In the genomic region with DNA sequence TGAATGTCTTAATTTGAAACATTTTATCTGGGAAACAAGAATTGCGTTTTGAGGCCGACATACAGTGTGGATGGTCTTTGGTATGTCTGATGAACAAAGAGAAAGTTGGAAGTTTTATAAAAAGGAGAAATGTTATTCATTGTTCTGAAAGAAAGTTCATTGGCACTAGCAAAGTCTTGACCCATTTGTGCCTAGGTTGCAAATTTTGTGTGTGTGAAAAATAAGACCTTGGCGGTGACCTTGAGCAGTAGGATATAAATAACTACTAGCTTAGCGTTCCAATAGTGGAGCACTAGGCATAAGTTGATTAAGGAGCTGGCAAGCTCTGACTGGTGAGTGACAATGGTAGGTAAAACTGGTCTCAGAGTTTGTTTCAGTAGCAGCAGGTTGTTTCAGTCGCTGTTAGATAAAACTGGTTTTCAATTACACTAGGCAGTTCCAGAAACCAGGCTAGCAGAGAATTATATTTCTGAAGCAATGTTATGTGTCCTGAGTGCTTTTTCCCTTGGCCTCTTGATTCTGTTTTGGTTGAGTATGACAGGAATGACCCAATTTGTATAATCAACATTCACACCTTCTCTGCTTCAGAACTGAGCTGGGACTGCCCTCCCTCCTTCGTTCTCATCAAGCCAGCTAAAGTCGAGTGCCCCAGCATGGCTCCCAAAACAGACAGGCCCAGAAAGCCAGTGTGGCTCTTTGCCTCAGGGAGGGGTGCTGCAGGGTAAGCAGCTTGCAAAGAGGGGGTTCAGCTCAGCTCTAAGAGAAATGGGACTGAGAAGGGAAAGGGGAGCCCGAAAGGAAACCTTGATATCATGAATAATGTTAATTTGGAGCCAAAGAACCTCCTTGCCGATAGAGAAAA, we compare ENCODE assay signal across 23 cellular contexts.
"Had no signal": no experiment of that assay in that cellular context is flagged by ENCODE, and none has a peak within 500 bp of the region (broad histone marks: within the 10 kb centered on the region; RNA-seq: fewer than 3 reads in every experiment).

No MANE protein-coding gene starts in this region.

- DNase-seq: cortex of kidney; dorsolateral prefrontal cortex; effector CD8-positive, alpha-beta T cell; foreskin melanocyte; head of caudate nucleus; hypothalamus; kidney glomerular epithelial cell; lower lobe of right lung; naive B cell; nephron progenitor cell; posterior cingulate gyrus; spleen; stimulated activated CD4-positive, alpha-beta T cell treated with anti-CD3 and anti-CD28 coated beads, Interleukin-15, amount 100 ng/mL, for 24 hours; stimulated activated CD4-positive, alpha-beta T cell treated with anti-CD3 and anti-CD28 coated beads, Interleukin-1b, Interleukin-23, amount 100 ng/mL, for 48 hours; stimulated activated CD4-positive, alpha-beta T cell treated with anti-CD3 and anti-CD28 coated beads, Interleukin-4, amount 100 ng/mL, for 24 hours; stimulated activated naive CD8-positive, alpha-beta T cell treated with anti-CD3 and anti-CD28 coated beads, Interleukin-15, amount 100 ng/mL, for 72 hours; transverse colon had no signal

- H3K27me3 Mint-ChIP-seq: central memory CD8-positive, alpha-beta T cell; stimulated activated memory B cell treated with anti-CD40 and anti-IgM and Interleukin-4, amounts not matched to agents 10 μg/mL and 1 μg/mL and 100 μg/mL, for 72 hours; stimulated activated naive CD8-positive, alpha-beta T cell treated with anti-CD3 and anti-CD28 coated beads, Interleukin-15, amount 100 ng/mL, for 72 hours had no signal

- ATAC-seq: left lobe of liver; lower lobe of right lung; stimulated activated memory B cell treated with anti-CD40 and anti-IgM and Interleukin-4, amounts not matched to agents 10 μg/mL and 1 μg/mL and 100 μg/mL, for 72 hours; stimulated activated naive CD8-positive, alpha-beta T cell treated with anti-CD3 and anti-CD28 coated beads, Interleukin-15, amount 100 ng/mL, for 72 hours had no signal

- H3K4me1 ChIP-seq: lower lobe of right lung, spleen, transverse colon had no signal

- H3K27me3 ChIP-seq: dorsolateral prefrontal cortex, transverse colon had no signal

- H3K9me3 Mint-ChIP-seq: nephron progenitor cell; stimulated activated naive CD8-positive, alpha-beta T cell treated with anti-CD3 and anti-CD28 coated beads, Interleukin-15, amount 100 ng/mL, for 72 hours had no signal

- H3K4me1 Mint-ChIP-seq: central memory CD8-positive, alpha-beta T cell; memory B cell; naive B cell; stimulated activated memory B cell treated with anti-CD40 and anti-IgM and Interleukin-4, amounts not matched to agents 10 μg/mL and 1 μg/mL and 100 μg/mL, for 72 hours; stimulated activated naive CD8-positive, alpha-beta T cell treated with anti-CD3 and anti-CD28 coated beads, Interleukin-15, amount 100 ng/mL, for 72 hours had no signal

- H3K27ac ChIP-seq: dorsolateral prefrontal cortex, lower lobe of right lung, spleen, thoracic aorta, transverse colon had no signal

- H3K4me3 Mint-ChIP-seq: central memory CD8-positive, alpha-beta T cell; memory B cell; naive B cell; nephron progenitor cell; stimulated activated memory B cell treated with anti-CD40 and anti-IgM and Interleukin-4, amounts not matched to agents 10 μg/mL and 1 μg/mL and 100 μg/mL, for 72 hours; stimulated activated naive CD8-positive, alpha-beta T cell treated with anti-CD3 and anti-CD28 coated beads, Interleukin-15, amount 100 ng/mL, for 72 hours had no signal

- H3K36me3 Mint-ChIP-seq: memory B cell; naive B cell; stimulated activated memory B cell treated with anti-CD40 and anti-IgM and Interleukin-4, amounts not matched to agents 10 μg/mL and 1 μg/mL and 100 μg/mL, for 72 hours had no signal

- H3K9me3 ChIP-seq: lower lobe of right lung, spleen, thoracic aorta, transverse colon had no signal

- H3K27ac Mint-ChIP-seq: memory B cell; naive B cell; nephron progenitor cell; stimulated activated memory B cell treated with anti-CD40 and anti-IgM and Interleukin-4, amounts not matched to agents 10 μg/mL and 1 μg/mL and 100 μg/mL, for 72 hours; stimulated activated naive CD8-positive, alpha-beta T cell treated with anti-CD3 and anti-CD28 coated beads, Interleukin-15, amount 100 ng/mL, for 72 hours had no signal

- H3K4me3 ChIP-seq: dorsolateral prefrontal cortex, lower lobe of right lung, spleen, thoracic aorta, transverse colon had no signal

- FAIRE-seq: islet of Langerhans had no signal

- H3K36me3 ChIP-seq: lower lobe of right lung, spleen, thoracic aorta, transverse colon had no signal
